Comparison of ENCODE assay signal across 27 cellular contexts in the genomic region with DNA sequence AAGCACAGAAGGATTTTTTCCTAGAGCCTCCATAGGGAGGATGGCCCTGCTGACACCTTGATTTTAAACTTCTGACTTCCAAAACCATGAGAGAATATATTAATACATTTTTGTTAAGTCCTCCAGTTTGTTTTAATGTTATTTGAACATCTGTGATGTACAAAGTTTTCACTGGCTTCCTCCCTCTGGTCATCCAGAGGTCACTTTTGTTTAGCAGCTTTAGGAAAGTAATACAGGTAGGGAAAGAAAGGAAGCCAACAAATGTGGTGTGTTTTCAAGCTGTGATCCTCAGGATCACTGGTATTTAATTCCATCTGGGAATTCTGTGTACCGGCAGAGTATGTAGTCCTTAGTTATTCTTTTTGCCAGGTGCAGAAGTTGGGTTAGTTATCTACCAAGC.
"Had no signal": no experiment of that assay in that cellular context is flagged by ENCODE, and none has a peak within 500 bp of the region (broad histone marks: within the 10 kb centered on the region; RNA-seq: fewer than 3 reads in every experiment).

No MANE protein-coding gene starts in this region.

- H3K27me3 ChIP-seq: colonic mucosa, dorsolateral prefrontal cortex, esophagus muscularis mucosa, esophagus squamous epithelium, foreskin keratinocyte, gastrocnemius medialis, gastroesophageal sphincter, heart left ventricle had no signal

- H3K4me1 ChIP-seq: colonic mucosa, esophagus muscularis mucosa, esophagus squamous epithelium, foreskin keratinocyte, gastrocnemius medialis, gastroesophageal sphincter, heart left ventricle had no signal

- H3K9me3 ChIP-seq: colonic mucosa, esophagus muscularis mucosa, esophagus squamous epithelium, gastrocnemius medialis, gastroesophageal sphincter, heart left ventricle had no signal

- H3K36me3 ChIP-seq: colonic mucosa, esophagus muscularis mucosa, esophagus squamous epithelium, gastrocnemius medialis, gastroesophageal sphincter, heart left ventricle had no signal

- DNase-seq: colonic mucosa; cortex of kidney; dermis blood vessel endothelial cell; dorsolateral prefrontal cortex; effector CD4-positive, alpha-beta T cell; effector CD8-positive, alpha-beta T cell; effector memory CD4-positive, alpha-beta T cell; effector memory CD8-positive, alpha-beta T cell; endodermal cell; erythroblast; esophagus squamous epithelium; foreskin fibroblast; foreskin keratinocyte; foreskin melanocyte; gastrocnemius medialis; glutamatergic neuron; head of caudate nucleus; heart left ventricle had no signal

- ATAC-seq: effector memory CD8-positive, alpha-beta T cell; esophagus mucosa; foreskin keratinocyte; gastrocnemius medialis; gastroesophageal sphincter; heart left ventricle had no signal

- H3K27ac ChIP-seq: colonic mucosa, coronary artery, dorsolateral prefrontal cortex, epithelial cell of prostate, esophagus muscularis mucosa, esophagus squamous epithelium, foreskin keratinocyte, gastrocnemius medialis, gastroesophageal sphincter, heart left ventricle had no signal

- H3K4me3 ChIP-seq: colonic mucosa, coronary artery, dorsolateral prefrontal cortex, esophagus muscularis mucosa, esophagus squamous epithelium, gastrocnemius medialis, gastroesophageal sphincter, heart left ventricle had no signal

- FAIRE-seq: colon, endometrium, endothelial cell of umbilical vein, frontal cortex had no signal
